ENCODE assay signal across 9 cellular contexts in the genomic region with DNA sequence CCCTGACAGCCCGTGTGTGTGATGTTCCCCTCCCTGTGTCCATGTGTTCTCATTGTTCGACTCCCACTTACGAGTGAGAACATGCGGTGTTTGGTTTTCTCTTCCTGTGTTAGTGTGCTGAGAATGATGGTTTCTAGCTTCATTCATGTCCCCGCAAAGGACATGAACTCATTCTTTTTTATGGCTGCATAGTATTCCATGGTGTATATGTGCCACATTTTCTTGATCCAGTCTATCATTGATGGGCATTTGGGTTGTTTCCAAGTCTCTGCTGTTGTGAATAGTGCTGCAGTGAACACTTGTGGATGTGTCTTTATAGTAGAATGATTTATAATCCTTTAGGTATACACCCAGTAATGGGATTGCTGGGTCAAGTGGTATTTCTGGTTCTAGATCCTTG. TPM values are rescaled to one million over a fixed set of nuclear protein-coding genes. Genes with fewer than 3 reads are reported as not detected.
"Had no signal": no experiment of that assay in that cellular context is flagged by ENCODE, and none has a peak within 500 bp of the region (broad histone marks: within the 10 kb centered on the region; RNA-seq: fewer than 3 reads in every experiment).

No MANE protein-coding gene starts in this region.

RNA-seq across cellular contexts. Expression of gene HYAL4, which starts 6.4 kb away (rescaled TPM):
- total RNA-seq: stomach, temporal lobe, thoracic aorta, tibial nerve, transverse colon, upper lobe of left lung, upper lobe of right lung, urinary bladder, uterus had no signal
- polyA plus RNA-seq: urinary bladder had no signal
